24 cellular contexts compared by ENCODE assay signal in the genomic region with DNA sequence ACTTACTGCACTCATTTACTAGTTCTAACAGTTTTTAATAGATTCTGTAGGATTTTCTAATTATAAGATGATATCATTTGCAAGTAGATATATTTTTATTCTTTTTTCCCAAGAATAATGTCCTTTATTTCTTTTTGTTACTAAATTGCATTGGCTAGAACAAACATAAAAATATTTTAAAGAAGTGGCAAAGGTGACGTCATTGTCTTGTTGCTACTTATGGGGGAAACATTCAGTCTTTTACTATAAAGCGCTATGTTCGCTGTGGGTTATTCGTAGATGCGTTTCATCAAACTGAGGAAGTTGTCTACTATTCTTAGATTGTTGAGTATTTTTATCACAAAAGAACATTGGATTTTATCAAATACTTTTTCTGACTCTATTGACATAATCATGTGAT.
DNase-seq lines count a peak whose midpoint lies in the region; ATAC-seq, FAIRE-seq and TF ChIP-seq lines count a peak whose summit lies in the region.
"Had no signal": no experiment of that assay in that cellular context is flagged by ENCODE, and none has a peak within 500 bp of the region (broad histone marks: within the 10 kb centered on the region; RNA-seq: fewer than 3 reads in every experiment).

No MANE protein-coding gene starts in this region.

- RAD21 ChIA-PET in GM12878 (lab: Charles Lee; ENCODE audit: unreplicated experiment), result no interaction called here

- H3F3A ChIP-seq in neural progenitor cell (ENCODE audit: low read depth), result no peaks in the 10 kb centered on the region

- no peak for TF ChIP-seq RAD21 in HepG2 (CRISPR knock-in tag; IDR thresholded peaks at IDR 0.05)
- no peak for TF ChIP-seq RAD21 in GM12878 (IDR thresholded peaks at IDR 0.05; ENCODE audit: insufficient read depth, low read depth, low read length)

- FAIRE-seq in HepG2 (lab: Jason Lieb, UNC) (no peak), GM12878 (lab: Jason Lieb, UNC) (no peak)
- FAIRE-seq: A549, GM12891, GM19239 had no signal

- H3K9me3 ChIP-seq in HepG2 (ENCODE audit: low read length) (no peaks in the 10 kb centered on the region), right lobe of liver (no peaks in the 10 kb centered on the region), GM12878 (replicated peaks; ENCODE audit: control insufficient read depth, insufficient read depth, low read length) (no peaks in the 10 kb centered on the region), neural progenitor cell (ENCODE audit: low read depth) (no peaks in the 10 kb centered on the region), right cardiac atrium (ENCODE audit: control insufficient read depth, low read length) (no peaks in the 10 kb centered on the region)
- H3K9me3 ChIP-seq: A549, Caco-2 had no signal

- H3K9me3 Mint-ChIP-seq in neural progenitor cell (peaks cover 2% of the 10 kb centered on the region), Calu3 (ENCODE audit: low read depth, unreplicated experiment) (peaks cover 20% of the 10 kb centered on the region)

- no peak overlapping the region for H3K4me3 ChIP-seq in HepG2 (replicated peaks in 1 of 3; ENCODE audit: insufficient read depth in 1 of 3, low read depth in 2 of 3, low read length in 3 of 3)
- no peak overlapping the region for H3K4me3 ChIP-seq in right lobe of liver
- H3K4me3 ChIP-seq in GM12878, result no peak overlapping the region
- H3K4me3 ChIP-seq in neural progenitor cell, result no peak overlapping the region
- H3K4me3 ChIP-seq in right cardiac atrium (ENCODE audit: low read length), result no peak overlapping the region
- H3K4me3 ChIP-seq: A549; BLaER1 treated with 17β-estradiol and CSF1 and Interleukin-3, amounts not matched to agents 10 nM and 100 nM had no signal

- POLR2A ChIA-PET in HepG2 (lab: Yijun Ruan, JAX) (no interaction called here), GM12878 (lab: Charles Lee) (no interaction called here)

- no peak for ATAC-seq in HepG2
- no peak for ATAC-seq in right lobe of liver
- no peak for ATAC-seq in GM12878
- no peak for ATAC-seq in right cardiac atrium
- ATAC-seq: A549; CD8-positive, alpha-beta T cell had no signal

- H3K4me1 ChIP-seq in HepG2 (ENCODE audit: insufficient read depth, low read length), result no peaks in the 10 kb centered on the region
- no peaks in the 10 kb centered on the region for H3K4me1 ChIP-seq in right lobe of liver
- no peaks in the 10 kb centered on the region for H3K4me1 ChIP-seq in GM12878 (ENCODE audit: control insufficient read depth, insufficient read depth, low read length)
- peaks cover 4% of the 10 kb centered on the region for H3K4me1 ChIP-seq in neural progenitor cell
- H3K4me1 ChIP-seq in right cardiac atrium (ENCODE audit: control insufficient read depth, insufficient read depth, low read length), result no peaks in the 10 kb centered on the region
- H3K4me1 ChIP-seq: A549, Caco-2 had no signal

- no peak overlapping the region for H3K9ac ChIP-seq in HepG2 (ENCODE audit: insufficient read depth, low read depth, low read length)
- H3K9ac ChIP-seq in GM12878 (ENCODE audit: control insufficient read depth, insufficient read depth, low read length), result no peak overlapping the region
- H3K9ac ChIP-seq in neural progenitor cell, result no peak overlapping the region
- H3K9ac ChIP-seq: BLaER1 treated with 17β-estradiol and CSF1 and Interleukin-3, amounts not matched to agents 10 nM and 100 nM had no signal

- H3K4me1 Mint-ChIP-seq in neural progenitor cell (no peaks in the 10 kb centered on the region), Calu3 (ENCODE audit: low read depth, unreplicated experiment) (no peaks in the 10 kb centered on the region)
- H3K4me1 Mint-ChIP-seq: B cell had no signal

- H3K36me3 Mint-ChIP-seq in neural progenitor cell (no peaks in the 10 kb centered on the region), Calu3 (ENCODE audit: insufficient read depth, unreplicated experiment) (no peaks in the 10 kb centered on the region)
- H3K36me3 Mint-ChIP-seq: CD8-positive, alpha-beta T cell had no signal

- H3K36me3 ChIP-seq in HepG2 (replicated peaks in 1 of 2; ENCODE audit: control insufficient read depth in 1 of 2, insufficient read depth in 2 of 2, low read length in 2 of 2), result no peaks in the 10 kb centered on the region
- H3K36me3 ChIP-seq in right lobe of liver, result no peaks in the 10 kb centered on the region
- H3K36me3 ChIP-seq in GM12878 (ENCODE audit: control insufficient read depth in 2 of 2, insufficient read depth in 2 of 2, low read length in 1 of 2), result no peaks in the 10 kb centered on the region
- no peaks in the 10 kb centered on the region for H3K36me3 ChIP-seq in neural progenitor cell
- H3K36me3 ChIP-seq: BLaER1 treated with 17β-estradiol and CSF1 and Interleukin-3, amounts not matched to agents 10 nM and 100 nM had no signal

- no peak for TF ChIP-seq POLR2A in HepG2 (IDR thresholded peaks at IDR 0.05; ENCODE audit: insufficient read depth in 1 of 2, low read depth in 2 of 2, low read length in 2 of 2)
- no peak for TF ChIP-seq POLR2A in right lobe of liver (IDR thresholded peaks at IDR 0.05)
- TF ChIP-seq POLR2A in GM12878 (IDR thresholded peaks at IDR 0.05; ENCODE audit: low read depth, low read length), result no peak

- H3K27me3 ChIP-seq in HepG2 (ENCODE audit: control insufficient read depth in 1 of 2, insufficient read depth in 2 of 2, low read length in 2 of 2) (no peaks in the 10 kb centered on the region), right lobe of liver (no peaks in the 10 kb centered on the region), GM12878 (replicated peaks in 1 of 2; ENCODE audit: control insufficient read depth in 2 of 2, insufficient read depth in 2 of 2, low read length in 1 of 2) (no peaks in the 10 kb centered on the region), neural progenitor cell (no peaks in the 10 kb centered on the region), right cardiac atrium (ENCODE audit: control insufficient read depth, insufficient read depth) (no peaks in the 10 kb centered on the region)
- H3K27me3 ChIP-seq: BLaER1 treated with 17β-estradiol and CSF1 and Interleukin-3, amounts not matched to agents 10 nM and 100 nM had no signal

- WGBS in HepG2 (ENCODE audit: low lambda C conversion rate), result 72% methylated on average over 5 of the region's 5 CpGs
- 74% methylated on average over 5 of the region's 5 CpGs for WGBS in right lobe of liver (ENCODE audit: insufficient coverage, low coverage, low lambda C conversion rate, missing lambda C conversion rate)
- 93% methylated on average over 5 of the region's 5 CpGs for WGBS in GM12878 (ENCODE audit: insufficient coverage, insufficient replicate concordance, low lambda C conversion rate, missing lambda C conversion rate)
- 92% methylated on average over 5 of the region's 5 CpGs for WGBS in right cardiac atrium

- H3K27ac ChIP-seq in HepG2 (ENCODE audit: extremely low read length, insufficient read depth, low read length), result no peak overlapping the region
- no peak overlapping the region for H3K27ac ChIP-seq in right lobe of liver
- H3K27ac ChIP-seq in GM12878 (ENCODE audit: control insufficient read depth, insufficient read depth), result no peak overlapping the region
- H3K27ac ChIP-seq in neural progenitor cell, result no peak overlapping the region
- H3K27ac ChIP-seq in right cardiac atrium (ENCODE audit: low read length), result no peak overlapping the region
- H3K27ac ChIP-seq: 22Rv1; A549; BLaER1 treated with 17β-estradiol and CSF1 and Interleukin-3, amounts not matched to agents 10 nM and 100 nM; C4-2B had no signal

- H3K4me2 ChIP-seq in HepG2 (ENCODE audit: low read depth, low read length) (no peak overlapping the region), GM12878 (ENCODE audit: control insufficient read depth, insufficient read depth) (no peak overlapping the region), neural progenitor cell (no peak overlapping the region)
- H3K4me2 ChIP-seq: A549; BLaER1 treated with 17β-estradiol and CSF1 and Interleukin-3, amounts not matched to agents 10 nM and 100 nM had no signal

- H3K4me3 Mint-ChIP-seq in neural progenitor cell (no peak overlapping the region), Calu3 (ENCODE audit: low read depth, unreplicated experiment) (no peak overlapping the region)
- H3K4me3 Mint-ChIP-seq: B cell; CD4-positive, alpha-beta T cell; CD8-positive, alpha-beta T cell had no signal

- H2AFZ ChIP-seq in HepG2 (ENCODE audit: low read length) (no peak overlapping the region), GM12878 (ENCODE audit: control insufficient read depth, low read depth, low read length) (no peak overlapping the region), neural progenitor cell (replicated peaks) (peak overlapping the region; percentile 51)

- H3K27me3 Mint-ChIP-seq in neural progenitor cell (ENCODE audit: insufficient read depth, low read depth), result no peaks in the 10 kb centered on the region
- no peaks in the 10 kb centered on the region for H3K27me3 Mint-ChIP-seq in Calu3 (ENCODE audit: unreplicated experiment)
- H3K27me3 Mint-ChIP-seq: B cell; CD4-positive, alpha-beta T cell had no signal

- intact Hi-C loops in HepG2 (cut with micrococcal nuclease; ENCODE audit: unreplicated experiment), result no loop called here
- intact Hi-C loops in right lobe of liver (cut with DNase I), result no loop called here
- intact Hi-C loops in GM12878 (cut with micrococcal nuclease; ENCODE audit: unreplicated experiment), result no loop called here
- intact Hi-C loops in Calu3 (cut with micrococcal nuclease; ENCODE audit: unreplicated experiment), result no loop called here
- intact Hi-C loops in right cardiac atrium (cut with DNase I), result no loop called here

- no peak for TF ChIP-seq CTCF in HepG2 (CRISPR knock-in tag; IDR thresholded peaks at IDR 0.05)
- TF ChIP-seq CTCF in right lobe of liver (IDR thresholded peaks at IDR 0.05), result no peak
- no peak for TF ChIP-seq CTCF in GM12878 (IDR thresholded peaks at IDR 0.05 in 2 of 3, conservative IDR thresholded peaks at IDR 0.05 in 1 of 3; ENCODE audit: control insufficient read depth in 2 of 3, extremely low read depth in 1 of 3, insufficient read depth in 1 of 3, low read depth in 3 of 3, low read length in 3 of 3)
- no peak for TF ChIP-seq CTCF in neural progenitor cell (IDR thresholded peaks at IDR 0.05)
- no peak for TF ChIP-seq CTCF in Calu3 (IDR thresholded peaks at IDR 0.05; ENCODE audit: unreplicated experiment)

- SMC1A ChIA-PET in GM12878 (lab: Charles Lee; ENCODE audit: uncharacterized antibody, unreplicated experiment), result no interaction called here

- H4K20me1 ChIP-seq in HepG2 (ENCODE audit: insufficient read depth, low read length) (no peaks in the 10 kb centered on the region), GM12878 (ENCODE audit: control insufficient read depth, insufficient read depth) (no peaks in the 10 kb centered on the region), neural progenitor cell (ENCODE audit: low read depth) (no peaks in the 10 kb centered on the region)
- H4K20me1 ChIP-seq: BLaER1 treated with 17β-estradiol and CSF1 and Interleukin-3, amounts not matched to agents 10 nM and 100 nM had no signal

- TF ChIP-seq EP300 in HepG2 (IDR thresholded peaks at IDR 0.05; ENCODE audit: low read depth in 2 of 2, low read length in 2 of 2) (no peak), HepG2 (CRISPR knock-in tag; IDR thresholded peaks at IDR 0.05; ENCODE audit: borderline replicate concordance) (no peak), GM12878 (IDR thresholded peaks at IDR 0.05; ENCODE audit: borderline replicate concordance in 1 of 2, control insufficient read depth in 1 of 2, low read depth in 2 of 2, low read length in 2 of 2) (no peak)

- in situ Hi-C loops in HepG2 (cut with HindIII; ENCODE audit: extremely low pct_ligation_motif_present, low pct_unique_long_range_greater_than_20kb) (no loop called here), GM12878 (cut with MboI) (no loop called here)

- no TSS peak for BruUV-seq in HepG2 (replicated peaks; lab: Mats Ljungman, UMichigan)
- no TSS peak for BruUV-seq in GM12878 (replicated peaks; lab: Mats Ljungman, UMichigan)
- BruUV-seq in Calu3 (replicated peaks; lab: Mats Ljungman, UMichigan), result no TSS peak

- H3K27ac Mint-ChIP-seq in neural progenitor cell (no peak overlapping the region), Calu3 (ENCODE audit: unreplicated experiment) (no peak overlapping the region)
- H3K27ac Mint-ChIP-seq: B cell; CD4-positive, alpha-beta T cell; CD8-positive, alpha-beta T cell had no signal

- CTCF ChIA-PET in HepG2 (lab: Yijun Ruan, JAX; ENCODE audit: low intra/inter-chr PET ratio, low total read pairs), result no interaction called here
- CTCF ChIA-PET in GM12878 (lab: Yijun Ruan, JAX), result no interaction called here
- CTCF ChIA-PET in Calu3 (lab: Charles Lee), result no interaction called here

- no peak for DNase-seq in HepG2 (ENCODE audit: low spot score)
- no peak for DNase-seq in right lobe of liver
- no peak for DNase-seq in GM12878 (ENCODE audit: low read depth, low spot score)
- DNase-seq in neural progenitor cell (ENCODE audit: low spot score), result no peak
- DNase-seq in Calu3, result no peak
- no peak for DNase-seq in right cardiac atrium
- DNase-seq: AML-193; Caco-2; CD4-positive, alpha-beta T cell; CD8-positive, alpha-beta T cell; DMS 273 treated with DMSO at 0.1 percent for 48 hours; DMS153; DMS53; DMS79; DND-41; EL; GDM1 had no signal

- H3K79me2 ChIP-seq in HepG2 (ENCODE audit: insufficient read depth, low read length), result no peaks in the 10 kb centered on the region
- H3K79me2 ChIP-seq in GM12878 (ENCODE audit: control insufficient read depth, insufficient read depth, low read length), result no peaks in the 10 kb centered on the region
- no peaks in the 10 kb centered on the region for H3K79me2 ChIP-seq in neural progenitor cell (ENCODE audit: low read depth)
